Comparison of ENCODE assay signal across 3 cellular contexts in genomic region chr16:10649098-10649497, GRCh38. TPM values are rescaled to one million over a fixed set of nuclear protein-coding genes. Genes with fewer than 3 reads are reported as not detected.
"Had no signal": no experiment of that assay in that cellular context is flagged by ENCODE, and none has a peak within 500 bp of the region (broad histone marks: within the 10 kb centered on the region; RNA-seq: fewer than 3 reads in every experiment).

No MANE protein-coding gene starts in this region.

RNA-seq across cellular contexts. Expression of gene TEKT5, which starts 45.6 kb away (rescaled TPM):
- total RNA-seq: GM23248, HT-29 had no signal
- polyA plus RNA-seq: GM23248, IgD-negative memory B cell had no signal
